In the genomic region with DNA sequence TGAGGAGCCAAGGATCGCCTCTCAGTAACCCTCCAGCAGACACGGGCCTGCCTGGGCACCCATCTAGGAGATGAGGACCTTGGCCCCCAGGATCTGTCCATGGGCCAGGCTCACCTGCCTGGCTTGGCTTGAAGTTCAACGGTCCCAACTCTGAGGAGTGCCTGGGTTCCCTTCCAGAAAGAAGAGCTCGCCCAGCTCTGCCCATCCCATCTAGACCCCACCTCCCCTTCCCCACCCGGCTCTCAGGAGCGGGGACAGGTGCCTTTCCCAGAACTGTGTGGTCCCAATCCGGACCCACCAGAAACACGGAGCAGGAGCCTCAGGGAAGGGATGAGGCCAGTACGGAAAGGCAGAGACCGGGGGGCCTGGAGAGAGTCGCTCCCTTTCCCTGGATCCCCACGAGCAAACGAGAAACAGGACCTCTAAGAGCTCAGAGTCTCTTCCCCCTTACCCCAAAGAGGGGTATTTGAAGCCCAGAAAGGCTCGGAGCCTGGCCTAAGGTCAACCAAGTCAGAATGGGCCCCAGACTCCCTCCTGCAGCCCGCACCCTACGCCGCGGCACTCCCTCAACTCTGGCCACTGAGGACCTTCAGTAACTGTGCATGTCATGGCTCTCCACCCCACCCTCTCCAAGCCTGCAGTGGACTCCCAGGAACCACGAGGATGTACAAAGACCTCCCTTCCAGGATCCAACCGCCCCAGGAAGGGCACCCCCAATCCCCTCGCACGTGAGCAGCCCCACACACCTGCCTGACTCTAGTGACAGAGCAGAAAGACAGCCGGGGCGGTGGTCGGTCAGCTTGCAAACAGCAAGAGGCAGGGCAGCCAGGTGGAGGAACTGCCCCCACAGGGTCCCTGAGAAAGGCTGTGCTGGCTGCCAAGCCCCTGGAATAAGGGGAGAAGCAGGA, we compare ENCODE assay signal across 17 cellular contexts. TPM values are rescaled to one million over a fixed set of nuclear protein-coding genes. Genes with fewer than 3 reads are reported as not detected.
DNase-seq lines count a peak whose midpoint lies in the region; ATAC-seq and TF ChIP-seq lines count a peak whose summit lies in the region.
"Had no signal": no experiment of that assay in that cellular context is flagged by ENCODE, and none has a peak within 500 bp of the region (broad histone marks: within the 10 kb centered on the region; RNA-seq: fewer than 3 reads in every experiment).

No MANE protein-coding gene starts in this region.

- H3K4me1 ChIP-seq in breast epithelium = peaks cover 14 to 34% of the 10 kb centered on the region in 2 donors
- H3K4me1 ChIP-seq in lower lobe of right lung = peaks cover 40% of the 10 kb centered on the region

- DNase-seq in activated naive CD4-positive, alpha-beta T cell treated with anti-CD3 and anti-CD28 coated beads, Interleukin-2, amount 50 U/mL, for 72 hours (ENCODE audit: low spot score in 2 of 2) = no peak
- no peak for DNase-seq in activated naive CD4-positive, alpha-beta T cell treated with anti-CD3 and anti-CD28 coated beads for 36 hours
- DNase-seq in breast epithelium (ENCODE audit: low spot score in 2 of 2) (no peak), lower lobe of right lung (peak; percentile 45)
- no peak for DNase-seq in stimulated activated naive B cell treated with anti-CD40 and anti-IgM and Interleukin-4, amounts not matched to agents 10 μg/mL and 1 μg/mL and 100 μg/mL, for 72 hours
- DNase-seq: ACHN; activated CD4-positive, alpha-beta T cell treated with anti-CD3 and anti-CD28 coated beads, Interleukin-2, amount 50 U/mL, for 1 hour; activated effector memory CD4-positive, alpha-beta T cell treated with Interleukin-2 at 50 U/mL for 16 hours; Karpas-422; NCI-H1694; NCI-H524 had no signal

- H3K9me3 Mint-ChIP-seq in activated naive CD4-positive, alpha-beta T cell treated with anti-CD3 and anti-CD28 coated beads, Interleukin-2, amount 50 U/mL, for 72 hours = no peaks in the 10 kb centered on the region
- H3K9me3 Mint-ChIP-seq in activated naive CD4-positive, alpha-beta T cell treated with anti-CD3 and anti-CD28 coated beads for 36 hours = no peaks in the 10 kb centered on the region
- no peaks in the 10 kb centered on the region for H3K9me3 Mint-ChIP-seq in stimulated activated naive B cell treated with anti-CD40 and anti-IgM and Interleukin-4, amounts not matched to agents 10 μg/mL and 1 μg/mL and 100 μg/mL, for 72 hours
- H3K9me3 Mint-ChIP-seq: T-helper 1 cell treated with Interleukin-12 subunit alpha and Interleukin-12 subunit beta and Interleukin-4 antibody, amounts not matched to agents 30 μg/mL and 1 μg/mL, for 36 hours had no signal

- TF ChIP-seq CTCF in breast epithelium (IDR thresholded peaks at IDR 0.05) (no peak), lower lobe of right lung (IDR thresholded peaks at IDR 0.05) (no peak)

- no peak for ATAC-seq in activated naive CD4-positive, alpha-beta T cell treated with anti-CD3 and anti-CD28 coated beads, Interleukin-2, amount 50 U/mL, for 72 hours
- ATAC-seq in lower lobe of right lung = no peak
- ATAC-seq in stimulated activated naive B cell treated with anti-CD40 and anti-IgM and Interleukin-4, amounts not matched to agents 10 μg/mL and 1 μg/mL and 100 μg/mL, for 72 hours (replicated peaks) = no peak
- ATAC-seq in HG03571 (IDR thresholded peaks at IDR 0.05; ENCODE audit: unreplicated experiment) = no peak
- no peak for ATAC-seq in GM19324 (IDR thresholded peaks at IDR 0.05; ENCODE audit: low FRiP score, unreplicated experiment)
- no peak for ATAC-seq in HG02973 (IDR thresholded peaks at IDR 0.05; ENCODE audit: unreplicated experiment)

- H3K4me3 ChIP-seq in breast epithelium = no peak overlapping the region
- no peak overlapping the region for H3K4me3 ChIP-seq in lower lobe of right lung
- H3K4me3 ChIP-seq: Peyer's patch had no signal

- H3K36me3 Mint-ChIP-seq in activated naive CD4-positive, alpha-beta T cell treated with anti-CD3 and anti-CD28 coated beads, Interleukin-2, amount 50 U/mL, for 72 hours = peaks cover 0 to 11% of the 10 kb centered on the region in 2 donors
- H3K36me3 Mint-ChIP-seq in activated naive CD4-positive, alpha-beta T cell treated with anti-CD3 and anti-CD28 coated beads for 36 hours (ENCODE audit: low read depth) = peaks cover 15% of the 10 kb centered on the region
- peaks cover 25 to 28% of the 10 kb centered on the region in 2 donors for H3K36me3 Mint-ChIP-seq in stimulated activated naive B cell treated with anti-CD40 and anti-IgM and Interleukin-4, amounts not matched to agents 10 μg/mL and 1 μg/mL and 100 μg/mL, for 72 hours

- H3K27me3 ChIP-seq in breast epithelium (no peaks in the 10 kb centered on the region), lower lobe of right lung (ENCODE audit: low read depth) (no peaks in the 10 kb centered on the region)
- H3K27me3 ChIP-seq: Peyer's patch had no signal

- H3K36me3 ChIP-seq in breast epithelium (peaks cover 4% of the 10 kb centered on the region), lower lobe of right lung (peaks cover 34% of the 10 kb centered on the region)

- H3K27me3 Mint-ChIP-seq in activated naive CD4-positive, alpha-beta T cell treated with anti-CD3 and anti-CD28 coated beads for 36 hours (ENCODE audit: low read depth) = no peaks in the 10 kb centered on the region
- no peaks in the 10 kb centered on the region for H3K27me3 Mint-ChIP-seq in stimulated activated naive B cell treated with anti-CD40 and anti-IgM and Interleukin-4, amounts not matched to agents 10 μg/mL and 1 μg/mL and 100 μg/mL, for 72 hours

- peak overlapping the region; percentile 91 to 93 for H3K27ac ChIP-seq in breast epithelium
- H3K27ac ChIP-seq in lower lobe of right lung = no peak overlapping the region
- H3K27ac ChIP-seq: Peyer's patch had no signal

- H3K9me3 ChIP-seq in breast epithelium (no peaks in the 10 kb centered on the region), lower lobe of right lung (no peaks in the 10 kb centered on the region)
- H3K9me3 ChIP-seq: Peyer's patch had no signal

- peak overlapping the region; percentile 17 to 91 for H3K27ac Mint-ChIP-seq in activated naive CD4-positive, alpha-beta T cell treated with anti-CD3 and anti-CD28 coated beads, Interleukin-2, amount 50 U/mL, for 72 hours
- H3K27ac Mint-ChIP-seq in activated naive CD4-positive, alpha-beta T cell treated with anti-CD3 and anti-CD28 coated beads for 36 hours = no peak overlapping the region
- peak overlapping the region; percentile 71 for H3K27ac Mint-ChIP-seq in stimulated activated naive B cell treated with anti-CD40 and anti-IgM and Interleukin-4, amounts not matched to agents 10 μg/mL and 1 μg/mL and 100 μg/mL, for 72 hours
- H3K27ac Mint-ChIP-seq: T-helper 1 cell treated with Interleukin-12 subunit alpha and Interleukin-12 subunit beta and Interleukin-4 antibody, amounts not matched to agents 30 μg/mL and 1 μg/mL, for 36 hours had no signal

- peaks cover 29% of the 10 kb centered on the region for H3K4me1 Mint-ChIP-seq in activated naive CD4-positive, alpha-beta T cell treated with anti-CD3 and anti-CD28 coated beads for 36 hours (ENCODE audit: low read depth)
- peaks cover 38 to 51% of the 10 kb centered on the region in 2 donors for H3K4me1 Mint-ChIP-seq in stimulated activated naive B cell treated with anti-CD40 and anti-IgM and Interleukin-4, amounts not matched to agents 10 μg/mL and 1 μg/mL and 100 μg/mL, for 72 hours

- no peak for TF ChIP-seq POLR2A in breast epithelium (IDR thresholded peaks at IDR 0.05)

- intact Hi-C loops in activated naive CD4-positive, alpha-beta T cell treated with anti-CD3 and anti-CD28 coated beads for 36 hours (cut with micrococcal nuclease) = no loop called here
- intact Hi-C loops in breast epithelium (cut with DNase I; ENCODE audit: low total_unique reads) = no loop called here
- intact Hi-C loops in lower lobe of right lung (cut with DNase I) = no loop called here

- CTCF ChIA-PET in activated naive CD4-positive, alpha-beta T cell treated with anti-CD3 and anti-CD28 coated beads for 36 hours (lab: Charles Lee) = no interaction called here

- H3K4me3 Mint-ChIP-seq in activated naive CD4-positive, alpha-beta T cell treated with anti-CD3 and anti-CD28 coated beads for 36 hours = no peak overlapping the region
- no peak overlapping the region for H3K4me3 Mint-ChIP-seq in stimulated activated naive B cell treated with anti-CD40 and anti-IgM and Interleukin-4, amounts not matched to agents 10 μg/mL and 1 μg/mL and 100 μg/mL, for 72 hours
- H3K4me3 Mint-ChIP-seq: T-helper 1 cell treated with Interleukin-12 subunit alpha and Interleukin-12 subunit beta and Interleukin-4 antibody, amounts not matched to agents 30 μg/mL and 1 μg/mL, for 36 hours had no signal

RNA-seq across cellular contexts. Expression of a gene that starts 5.4 kb away (rescaled TPM):
- total RNA-seq in activated naive CD4-positive, alpha-beta T cell treated with anti-CD3 and anti-CD28 coated beads, Interleukin-2, amount 50 U/mL, for 72 hours = 10 to 100 TPM; 56.9 to 93.2 TPM
- total RNA-seq in activated naive CD4-positive, alpha-beta T cell treated with anti-CD3 and anti-CD28 coated beads for 36 hours = 10 to 100 TPM; 72.7 to 81.4 TPM
- total RNA-seq in breast epithelium = 10 to 100 TPM; 37.6 to 77.7 (median 50.6) TPM
- total RNA-seq in lower lobe of right lung = 48.8 TPM

RNA-seq across cellular contexts. Expression of a gene that starts 43.3 kb away (rescaled TPM):
- under 1 TPM in 1 of 2 donors, not detected in 1; 0.10 TPM for total RNA-seq in activated naive CD4-positive, alpha-beta T cell treated with anti-CD3 and anti-CD28 coated beads, Interleukin-2, amount 50 U/mL, for 72 hours
- total RNA-seq in activated naive CD4-positive, alpha-beta T cell treated with anti-CD3 and anti-CD28 coated beads for 36 hours = under 1 TPM; 0.07 to 0.12 TPM
- total RNA-seq in breast epithelium (under 1 TPM in 1 of 3 donors, not detected in 2; 0.33 TPM), lower lobe of right lung (0.12 TPM)
- total RNA-seq: glomerular endothelial cell had no signal
